11 cellular contexts compared by ENCODE assay signal in genomic region chr10:132576671-132577349, GRCh38.
"Had no signal": no experiment of that assay in that cellular context is flagged by ENCODE, and none has a peak within 500 bp of the region (broad histone marks: within the 10 kb centered on the region; RNA-seq: fewer than 3 reads in every experiment).

No MANE protein-coding gene starts in this region.

- H3K27ac Mint-ChIP-seq: activated naive CD8-positive, alpha-beta T cell treated with anti-CD3 and anti-CD28 coated beads, Interleukin-2, amount 10 ng/mL, durations not matched to agents 7 days and 5 days; nephron; stimulated activated naive CD8-positive, alpha-beta T cell treated with anti-CD3 and anti-CD28 coated beads, Interleukin-15, Interleukin-2, amounts not matched to agents 100 ng/mL and 50 ng/mL, for 24 hours had no signal

- DNase-seq: activated CD4-positive, alpha-beta T cell treated with anti-CD3 and anti-CD28 coated beads for 1 hour; activated CD4-positive, alpha-beta T cell treated with anti-CD3 and anti-CD28 coated beads, Interleukin-2, amount 50 U/mL, for 48 hours; activated gamma-delta T cell treated with Interleukin-2 at 50 U/mL for 16 hours; activated naive CD8-positive, alpha-beta T cell treated with anti-CD3 and anti-CD28 coated beads, Interleukin-2, amount 10 ng/mL, durations not matched to agents 7 days and 5 days; activated T-cell treated with anti-CD3 and anti-CD28 coated beads, Interleukin-2, amount 50 U/mL, for 48 hours; effector CD4-positive, alpha-beta T cell; foreskin melanocyte; stimulated activated CD4-positive, alpha-beta T cell treated with anti-CD3 and anti-CD28 coated beads, Interleukin-2, amount 100 ng/mL, for 48 hours had no signal

- H3K4me3 Mint-ChIP-seq: activated naive CD8-positive, alpha-beta T cell treated with anti-CD3 and anti-CD28 coated beads, Interleukin-2, amount 10 ng/mL, durations not matched to agents 7 days and 5 days; nephron; stimulated activated naive CD8-positive, alpha-beta T cell treated with anti-CD3 and anti-CD28 coated beads, Interleukin-15, Interleukin-2, amounts not matched to agents 100 ng/mL and 50 ng/mL, for 24 hours had no signal

- H3K27me3 Mint-ChIP-seq: stimulated activated naive CD8-positive, alpha-beta T cell treated with anti-CD3 and anti-CD28 coated beads, Interleukin-15, Interleukin-2, amounts not matched to agents 100 ng/mL and 50 ng/mL, for 24 hours had no signal

- H3K4me3 ChIP-seq: lung had no signal

- H3K9me3 Mint-ChIP-seq: activated naive CD8-positive, alpha-beta T cell treated with anti-CD3 and anti-CD28 coated beads, Interleukin-2, amount 10 ng/mL, durations not matched to agents 7 days and 5 days; nephron had no signal
